In the genomic region with DNA sequence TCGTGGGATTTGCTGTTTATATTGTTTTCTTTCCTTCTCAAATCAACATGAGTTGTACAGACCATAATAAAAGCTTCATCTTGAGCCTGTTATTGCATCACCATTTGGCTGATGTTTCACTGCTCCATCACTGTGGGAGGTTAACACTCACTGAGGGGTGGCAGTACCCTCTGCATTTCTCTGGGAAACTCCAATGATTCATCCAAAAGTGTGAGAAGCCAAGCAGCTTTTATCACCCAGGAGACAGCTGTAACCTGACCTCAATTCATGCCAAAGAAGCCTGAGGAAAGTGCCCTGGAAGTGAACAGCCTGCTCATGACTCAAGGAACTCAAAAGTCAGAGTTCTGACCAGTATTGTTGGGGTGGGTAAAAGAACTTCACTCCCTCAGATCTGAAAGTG, we compare ENCODE assay signal across 8 cellular contexts.
DNase-seq lines count a peak whose midpoint lies in the region; ATAC-seq and TF ChIP-seq lines count a peak whose summit lies in the region.

No MANE protein-coding gene starts in this region.

- no peak for TF ChIP-seq CTCF in endodermal cell (conservative IDR thresholded peaks at IDR 0.05)

- H3K9me3 ChIP-seq in endodermal cell (ENCODE audit: control insufficient read depth, low read length) = no peaks in the 10 kb centered on the region

- no peaks in the 10 kb centered on the region for H3K4me1 ChIP-seq in endodermal cell (ENCODE audit: control insufficient read depth, insufficient read depth, low read length)

- peak overlapping the region; percentile 48 for H3K27ac ChIP-seq in endodermal cell (ENCODE audit: low read depth, low read length)

- H3K9ac ChIP-seq in endodermal cell (ENCODE audit: extremely low read depth, low read length, poor library complexity, severe bottlenecking) = no peak overlapping the region

- H3K27ac Mint-ChIP-seq in endodermal cell = no peak overlapping the region

- no peaks in the 10 kb centered on the region for H3K36me3 ChIP-seq in endodermal cell (ENCODE audit: control insufficient read depth, insufficient read depth, low read length)

- H3K4me3 ChIP-seq in endodermal cell (ENCODE audit: low read length) = no peak overlapping the region

- H3K4me1 Mint-ChIP-seq in endodermal cell = peaks cover 8% of the 10 kb centered on the region

- no peaks in the 10 kb centered on the region for H3K36me3 Mint-ChIP-seq in endodermal cell (ENCODE audit: low read depth)

- H3K27me3 Mint-ChIP-seq in endodermal cell (ENCODE audit: insufficient read depth) = no peaks in the 10 kb centered on the region

- no peaks in the 10 kb centered on the region for H3K27me3 ChIP-seq in endodermal cell (ENCODE audit: control insufficient read depth, insufficient read depth, low read length, poor library complexity, severe bottlenecking)

- H3K4me3 Mint-ChIP-seq in endodermal cell = no peak overlapping the region

- DNase-seq in C1 segment of cervical spinal cord (lab: John Stamatoyannopoulos, UW) (peak in 8 of 14 donors; percentile 2 to 25 (median 8)), LHCN-M2 (ENCODE audit: low read depth) (peak; percentile 100), endodermal cell (peak; percentile 70), myocyte (ENCODE audit: low read depth) (peak; percentile 97), KG1 (lab: John Stamatoyannopoulos, UW) (no peak), NCI-H1417 (lab: John Stamatoyannopoulos, UW) (no peak), mucosa of gallbladder (ENCODE audit: low spot score) (no peak)

- ATAC-seq in GM18858 (IDR thresholded peaks at IDR 0.05; ENCODE audit: unreplicated experiment) = no peak

- WGBS in endodermal cell (ENCODE audit: insufficient coverage in 1 of 2, insufficient read length in 1 of 2), 2 experiments = 67 to 86% methylated on average over 1 of the region's 1 CpG

- no peaks in the 10 kb centered on the region for H3K9me3 Mint-ChIP-seq in endodermal cell

Comparison
In these comparisons a context has a peak if more than half of its experiments do, and no peak if none do; other contexts are left out.
1. DNase-seq: peak in C1 segment of cervical spinal cord (8 of 14), LHCN-M2 (single experiment), endodermal cell (single experiment) and myocyte (single experiment); none in KG1 (single experiment), NCI-H1417 (0 of 3) and mucosa of gallbladder (single experiment).